Comparison of ENCODE assay signal across 1 cellular context in the genomic region with DNA sequence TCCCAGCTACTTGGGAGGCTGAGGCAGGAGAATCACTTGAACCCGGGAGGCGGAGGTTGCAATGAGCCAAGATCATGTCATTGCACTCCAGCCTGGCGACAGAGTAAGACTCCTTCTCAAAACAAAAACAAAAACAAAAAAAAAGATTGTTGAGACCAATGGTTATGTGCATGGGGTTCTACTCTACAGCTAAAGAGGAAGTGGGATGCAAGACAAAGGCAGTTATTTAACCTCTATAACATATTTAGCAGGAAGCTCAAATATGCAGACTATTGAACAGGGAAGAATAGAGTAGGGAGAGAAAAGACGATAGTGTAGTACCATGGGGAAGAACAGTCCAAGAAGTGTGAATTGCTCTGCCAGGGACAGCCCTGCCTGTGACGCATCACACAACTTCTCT.
TF ChIP-seq lines count a peak whose summit lies in the region.

No MANE protein-coding gene starts in this region.

TF ChIP-seq in SK-N-SH, 30 proteins besides CTCF, POLR2A, EP300 and RAD21 (continued from another document):
- TF ChIP-seq SMC3 (IDR thresholded peaks at IDR 0.05; ENCODE audit: low read depth, low read length) = no peak
- TF ChIP-seq GABPA (IDR thresholded peaks at IDR 0.05; ENCODE audit: low read depth) = no peak
